Comparison of ENCODE assay signal across 15 cellular contexts in the genomic region with DNA sequence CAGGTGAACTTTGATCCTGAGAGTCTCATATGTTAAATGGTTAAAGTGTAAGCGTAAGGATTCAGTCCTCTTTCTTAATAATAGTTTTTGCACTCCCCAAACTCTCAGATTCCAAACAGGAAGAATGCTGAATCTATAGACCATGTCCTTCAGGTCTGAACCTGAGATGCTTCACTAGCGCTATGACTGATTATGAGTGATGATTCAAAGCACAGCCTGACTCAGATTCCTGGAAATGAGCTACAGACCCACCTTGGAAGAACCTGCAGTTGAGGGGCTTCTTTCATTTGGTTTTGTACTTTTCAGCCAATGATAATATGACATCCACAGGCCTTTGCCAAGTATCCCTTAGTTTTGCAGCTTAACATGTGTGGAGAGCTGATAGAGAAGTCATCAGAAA. TPM values are rescaled to one million over a fixed set of nuclear protein-coding genes. Genes with fewer than 3 reads are reported as not detected.
DNase-seq lines count a peak whose midpoint lies in the region; TF ChIP-seq lines count a peak whose summit lies in the region.
"Had no signal": no experiment of that assay in that cellular context is flagged by ENCODE, and none has a peak within 500 bp of the region (broad histone marks: within the 10 kb centered on the region; RNA-seq: fewer than 3 reads in every experiment).

No MANE protein-coding gene starts in this region.

- no peak overlapping the region for H3K27ac Mint-ChIP-seq in T-helper 2 cell treated with Interferon-gamma antibody and Interleukin-4, amounts not matched to agents 5 μg/mL and 100 μg/mL, for 36 hours
- H3K27ac Mint-ChIP-seq: activated naive CD8-positive, alpha-beta T cell treated with anti-CD3 and anti-CD28 coated beads for 36 hours had no signal

- H3K4me1 Mint-ChIP-seq in T-helper 2 cell treated with Interferon-gamma antibody and Interleukin-4, amounts not matched to agents 5 μg/mL and 100 μg/mL, for 36 hours (ENCODE audit: low read depth) = no peaks in the 10 kb centered on the region
- H3K4me1 Mint-ChIP-seq: activated naive CD8-positive, alpha-beta T cell treated with anti-CD3 and anti-CD28 coated beads for 36 hours had no signal

- no peaks in the 10 kb centered on the region for H4K20me1 ChIP-seq in smooth muscle cell (ENCODE audit: low read depth)

- no peak overlapping the region for H3K4me3 Mint-ChIP-seq in T-helper 2 cell treated with Interferon-gamma antibody and Interleukin-4, amounts not matched to agents 5 μg/mL and 100 μg/mL, for 36 hours
- H3K4me3 Mint-ChIP-seq: activated naive CD8-positive, alpha-beta T cell treated with anti-CD3 and anti-CD28 coated beads for 36 hours had no signal

- H3K79me2 ChIP-seq in smooth muscle cell (ENCODE audit: low read depth) = no peaks in the 10 kb centered on the region

- peak overlapping the region; percentile 93 for H2AFZ ChIP-seq in smooth muscle cell (ENCODE audit: low read depth)

- H3K4me1 ChIP-seq in breast epithelium = peaks cover 0 to 6% of the 10 kb centered on the region in 2 donors
- H3K4me1 ChIP-seq in smooth muscle cell (ENCODE audit: low read depth) = peaks cover 7% of the 10 kb centered on the region
- H3K4me1 ChIP-seq in colonic mucosa = no peaks in the 10 kb centered on the region
- H3K4me1 ChIP-seq: SJCRH30 had no signal

- no peak for TF ChIP-seq POLR2A in breast epithelium (IDR thresholded peaks at IDR 0.05)

- H3K27me3 ChIP-seq in breast epithelium (no peaks in the 10 kb centered on the region), kidney epithelial cell (ENCODE audit: control insufficient read depth, insufficient read depth, low read length) (no peaks in the 10 kb centered on the region), smooth muscle cell (ENCODE audit: low read depth) (peaks cover 9% of the 10 kb centered on the region), colonic mucosa (peaks cover 9% of the 10 kb centered on the region)

- H3K36me3 ChIP-seq in breast epithelium (no peaks in the 10 kb centered on the region), kidney epithelial cell (ENCODE audit: control insufficient read depth, insufficient read depth, low read length) (no peaks in the 10 kb centered on the region), smooth muscle cell (ENCODE audit: low read depth) (no peaks in the 10 kb centered on the region), colonic mucosa (no peaks in the 10 kb centered on the region)
- H3K36me3 ChIP-seq: SJCRH30 had no signal

- H3K4me3 ChIP-seq in breast epithelium (peak overlapping the region; percentile 43 to 80 (median 63)), kidney epithelial cell (ENCODE audit: low read depth, low read length) (peak overlapping the region; percentile 77), smooth muscle cell (peak overlapping the region; percentile 73), colonic mucosa (no peak overlapping the region)
- H3K4me3 ChIP-seq: GM12878 had no signal

- DNase-seq in HT1080 (ENCODE audit: low read depth) = peak; percentile 62
- no peak for DNase-seq in breast epithelium (ENCODE audit: low spot score in 2 of 2)
- DNase-seq in kidney epithelial cell (ENCODE audit: low read depth) = no peak
- no peak for DNase-seq in smooth muscle cell (lab: John Stamatoyannopoulos, UW; ENCODE audit: unreplicated experiment)
- no peak for DNase-seq in NCI-H2029 treated with DMSO at 0.1 percent for 48 hours (lab: John Stamatoyannopoulos, UW)
- no peak for DNase-seq in T-helper 2 cell treated with Interferon-gamma antibody and Interleukin-4, amounts not matched to agents 5 μg/mL and 100 μg/mL, for 36 hours (ENCODE audit: low spot score)
- no peak for DNase-seq in colonic mucosa
- DNase-seq in DMS 273 (lab: John Stamatoyannopoulos, UW; ENCODE audit: unreplicated experiment) = no peak
- DNase-seq: activated CD4-positive, alpha-beta T cell treated with anti-CD3 and anti-CD28 coated beads for 1 hour; activated naive CD8-positive, alpha-beta T cell treated with anti-CD3 and anti-CD28 coated beads for 36 hours; Calu3; left colon; NCI-H526 treated with DMSO at 0.1 percent for 48 hours; SJCRH30 had no signal

- no peaks in the 10 kb centered on the region for H3K9me3 Mint-ChIP-seq in T-helper 2 cell treated with Interferon-gamma antibody and Interleukin-4, amounts not matched to agents 5 μg/mL and 100 μg/mL, for 36 hours
- H3K9me3 Mint-ChIP-seq: activated naive CD8-positive, alpha-beta T cell treated with anti-CD3 and anti-CD28 coated beads for 36 hours had no signal

- peak overlapping the region; percentile 92 for H3K4me2 ChIP-seq in smooth muscle cell

- peak overlapping the region; percentile 9 to 61 for H3K27ac ChIP-seq in breast epithelium
- no peak overlapping the region for H3K27ac ChIP-seq in smooth muscle cell (ENCODE audit: low read depth)
- H3K27ac ChIP-seq in colonic mucosa = no peak overlapping the region
- H3K27ac ChIP-seq: SJCRH30 had no signal

- WGBS in smooth muscle cell (ENCODE audit: low lambda C conversion rate) = 59% methylated on average over 2 of the region's 2 CpGs

- H3F3A ChIP-seq in smooth muscle cell (ENCODE audit: low read depth) = no peaks in the 10 kb centered on the region

- no peaks in the 10 kb centered on the region for H3K9me3 ChIP-seq in breast epithelium
- no peaks in the 10 kb centered on the region for H3K9me3 ChIP-seq in smooth muscle cell (replicated peaks; ENCODE audit: low read depth)
- no peaks in the 10 kb centered on the region for H3K9me3 ChIP-seq in colonic mucosa
- H3K9me3 ChIP-seq: SJCRH30 had no signal

- H3K36me3 Mint-ChIP-seq in T-helper 2 cell treated with Interferon-gamma antibody and Interleukin-4, amounts not matched to agents 5 μg/mL and 100 μg/mL, for 36 hours (ENCODE audit: low read depth) = no peaks in the 10 kb centered on the region
- H3K36me3 Mint-ChIP-seq: activated naive CD8-positive, alpha-beta T cell treated with anti-CD3 and anti-CD28 coated beads for 36 hours had no signal

- intact Hi-C loops in breast epithelium (cut with DNase I; ENCODE audit: low total_unique reads) = no loop called here
- intact Hi-C loops in colonic mucosa (cut with DNase I) = no loop called here

- no peak for TF ChIP-seq CTCF in breast epithelium (IDR thresholded peaks at IDR 0.05)
- TF ChIP-seq CTCF in kidney epithelial cell (IDR thresholded peaks at IDR 0.05; ENCODE audit: insufficient read depth, low read length, poor library complexity, severe bottlenecking) = no peak
- no peak for TF ChIP-seq CTCF in smooth muscle cell (IDR thresholded peaks at IDR 0.05; ENCODE audit: borderline replicate concordance, insufficient read depth, poor library complexity, severe bottlenecking)
- TF ChIP-seq CTCF in colonic mucosa (IDR thresholded peaks at IDR 0.05) = no peak

- no peak overlapping the region for H3K9ac ChIP-seq in smooth muscle cell (ENCODE audit: low read depth)
- H3K9ac ChIP-seq in colonic mucosa (ENCODE audit: low read depth in 2 of 2, low read length in 2 of 2) = no peak overlapping the region

- H3K27me3 Mint-ChIP-seq in T-helper 2 cell treated with Interferon-gamma antibody and Interleukin-4, amounts not matched to agents 5 μg/mL and 100 μg/mL, for 36 hours (ENCODE audit: low read depth) = peaks cover 20% of the 10 kb centered on the region

RNA-seq across cellular contexts. Expression of a gene that starts 1.4 kb away (rescaled TPM):
- total RNA-seq in HT1080 (2014; rRNA removed; shearing (Covaris generic)) = 14.9 and 15.0 TPM in 2 replicates
- 7.3 and 8.1 TPM in 2 replicates for polyA plus RNA-seq in HT1080 (2015; cell fraction: cytosol; rRNA removed)
- 14.4 and 15.1 TPM in 2 replicates for polyA plus RNA-seq in HT1080 (2015; cell fraction: nucleus; rRNA removed)
- 10 to 100 TPM in 1 of 3 donors, 1 to 10 TPM in 2; 2.6 to 11.1 (median 5.2) TPM for total RNA-seq in breast epithelium
- 11.7 and 13.8 TPM in 2 replicates for total RNA-seq in kidney epithelial cell
- 6.9 and 8.6 TPM in 2 replicates for total RNA-seq in smooth muscle cell
- polyA plus RNA-seq in smooth muscle cell = 1.2 and 4.8 TPM in 2 replicates
- 1 to 10 TPM in 1 of 2 donors, under 1 TPM in 1; 0.91 to 1.8 TPM for total RNA-seq in colonic mucosa
- total RNA-seq: activated naive CD8-positive, alpha-beta T cell treated with anti-CD3 and anti-CD28 coated beads for 36 hours had no signal

Comparison
In these comparisons a context has a peak if more than half of its experiments do, and no peak if none do; other contexts are left out.
1. H3K27ac ChIP-seq: peak in breast epithelium (2 of 2); none in smooth muscle cell (single experiment) and colonic mucosa (single experiment).